9 cellular contexts compared by ENCODE assay signal in genomic region chr3:197256836-197257444, GRCh38.
DNase-seq lines count a peak whose midpoint lies in the region; ATAC-seq and TF ChIP-seq lines count a peak whose summit lies in the region.
"Had no signal": no experiment of that assay in that cellular context is flagged by ENCODE, and none has a peak within 500 bp of the region (broad histone marks: within the 10 kb centered on the region; RNA-seq: fewer than 3 reads in every experiment).

No MANE protein-coding gene starts in this region.

- H3K27ac ChIP-seq in substantia nigra (ENCODE audit: low read depth, low read length, poor library complexity, severe bottlenecking), result peak overlapping the region; percentile 35
- H3K27ac ChIP-seq: neutrophil had no signal

- DNase-seq in AML-193 (lab: John Stamatoyannopoulos, UW), result peak; percentile 73 to 81
- DNase-seq in GM10266 (ENCODE audit: extremely low spot score), result peak; percentile 29
- peak; percentile 44 for DNase-seq in NCI-H345 (lab: John Stamatoyannopoulos, UW)
- DNase-seq in activated naive CD4-positive, alpha-beta T cell treated with anti-CD3 and anti-CD28 coated beads, Interleukin-2, amount 50 U/mL, for 16 hours, result peak; percentile 35
- peak; percentile 60 for DNase-seq in iris pigment epithelial cell (ENCODE audit: low read depth)
- peak in 3 of 49 donors; percentile 7 to 12 (median 11) for DNase-seq in substantia nigra (lab: John Stamatoyannopoulos, UW)
- DNase-seq in GOT3 (lab: John Stamatoyannopoulos, UW), result no peak

- ATAC-seq in GM18873 (IDR thresholded peaks at IDR 0.05; ENCODE audit: low FRiP score, unreplicated experiment), result no peak

- TF ChIP-seq CTCF in GM10266 (IDR thresholded peaks at IDR 0.05; ENCODE audit: control insufficient read depth, insufficient read depth, low read depth, missing control alignments), result peak; percentile 70
